20 cellular contexts compared by ENCODE assay signal in genomic region chr21:45839274-45839673, GRCh38.
DNase-seq lines count a peak whose midpoint lies in the region; ATAC-seq and TF ChIP-seq lines count a peak whose summit lies in the region.
"Had no signal": no experiment of that assay in that cellular context is flagged by ENCODE, and none has a peak within 500 bp of the region (broad histone marks: within the 10 kb centered on the region; RNA-seq: fewer than 3 reads in every experiment).

No MANE protein-coding gene starts in this region.

- H3K27ac Mint-ChIP-seq in GM23338, result no peak overlapping the region
- H3K27ac Mint-ChIP-seq: CD14-positive monocyte; progenitor cell of endocrine pancreas; stimulated activated naive CD8-positive, alpha-beta T cell treated with anti-CD3 and anti-CD28 coated beads, Interleukin-15, amount 100 ng/mL, for 72 hours had no signal

- 0 out of 2 replicates have a peak, but pooled peaks cover 6% of the 10 kb centered on the region for H3K36me3 ChIP-seq in GM23338 (ENCODE audit: insufficient read depth)
- H3K36me3 ChIP-seq in brain microvascular endothelial cell (replicated peaks), result no peaks in the 10 kb centered on the region
- no peaks in the 10 kb centered on the region for H3K36me3 ChIP-seq in psoas muscle (ENCODE audit: insufficient read depth in 1 of 2, low read depth in 1 of 2)
- H3K36me3 ChIP-seq: adrenal gland, tibial nerve had no signal

- no peaks in the 10 kb centered on the region for H3K79me2 ChIP-seq in GM23338 (replicated peaks; ENCODE audit: insufficient read depth)

- WGBS in psoas muscle, 3 donors, result 79 to 96% (median 95%) methylated on average over 3 of the region's 3 CpGs

- peaks cover 33% of the 10 kb centered on the region for H3K9me3 Mint-ChIP-seq in GM23338

- in situ Hi-C loops in brain microvascular endothelial cell (cut with HindIII; ENCODE audit: low pct_ligation_motif_present, low sequenced_read_pairs), result no loop called here

- H3K9me2 ChIP-seq in GM23338 (ENCODE audit: insufficient read depth), result no peaks in the 10 kb centered on the region

- peaks cover 27% of the 10 kb centered on the region for H3K36me3 Mint-ChIP-seq in GM23338 (ENCODE audit: low read depth)

- peaks cover 24% of the 10 kb centered on the region for H3K4me1 Mint-ChIP-seq in GM23338
- H3K4me1 Mint-ChIP-seq: CD14-positive monocyte; stimulated activated naive CD8-positive, alpha-beta T cell treated with anti-CD3 and anti-CD28 coated beads, Interleukin-15, amount 100 ng/mL, for 72 hours had no signal

- TF ChIP-seq CTCF in GM23338 (conservative IDR thresholded peaks at IDR 0.05; ENCODE audit: low read depth in 2 of 2) (no peak), brain microvascular endothelial cell (IDR thresholded peaks at IDR 0.05; ENCODE audit: low read depth, low read length, missing control alignments) (no peak), psoas muscle (IDR thresholded peaks at IDR 0.05) (no peak)

- H3K9me3 ChIP-seq in psoas muscle, result peaks cover 3% of the 10 kb centered on the region

- DNase-seq in GM23338 (ENCODE audit: low spot score) (no peak), M059J (ENCODE audit: low read depth) (peak; percentile 78), brain microvascular endothelial cell (no peak), myocyte (ENCODE audit: low read depth) (peak; percentile 21), psoas muscle (no peak), OCI-M2 (lab: John Stamatoyannopoulos, UW; ENCODE audit: unreplicated experiment) (no peak), GOT3 (lab: John Stamatoyannopoulos, UW) (no peak)
- DNase-seq: activated CD4-positive, alpha-beta T cell treated with anti-CD3 and anti-CD28 coated beads for 4 hours; activated naive CD4-positive, alpha-beta T cell; activated T-cell treated with anti-CD3 and anti-CD28 coated beads, Interleukin-2, amount 50 U/mL, for 4 hours; cortex of kidney; glutamatergic neuron; NCI-H2081; SIG-M5; stimulated activated naive CD8-positive, alpha-beta T cell treated with anti-CD3 and anti-CD28 coated beads, Interleukin-15, amount 100 ng/mL, for 72 hours had no signal

- no peak for ATAC-seq in GM23338
- no peak for ATAC-seq in psoas muscle
- ATAC-seq in HG02642 (IDR thresholded peaks at IDR 0.05; ENCODE audit: poor library complexity, unreplicated experiment), result no peak
- ATAC-seq: activated T-cell treated with anti-CD3 and anti-CD28 coated beads, Interleukin-2, amount 50 U/mL, for 4 hours; stimulated activated naive CD8-positive, alpha-beta T cell treated with anti-CD3 and anti-CD28 coated beads, Interleukin-15, amount 100 ng/mL, for 72 hours had no signal

- no peaks in the 10 kb centered on the region for H3K4me1 ChIP-seq in GM23338 (ENCODE audit: insufficient read depth)
- no peaks in the 10 kb centered on the region for H3K4me1 ChIP-seq in psoas muscle
- H3K4me1 ChIP-seq: adrenal gland, tibial nerve had no signal

- H3K4me2 ChIP-seq in GM23338, result peak overlapping the region; percentile 35; the same call in 1 of the 2 replicates

- no peaks in the 10 kb centered on the region for H3F3A ChIP-seq in GM23338 (replicated peaks; ENCODE audit: low read depth)

- H3K27me3 Mint-ChIP-seq in GM23338 (ENCODE audit: insufficient read depth, low read depth, poor library complexity), result peaks cover 3% of the 10 kb centered on the region
- H3K27me3 Mint-ChIP-seq: progenitor cell of endocrine pancreas; stimulated activated naive CD8-positive, alpha-beta T cell treated with anti-CD3 and anti-CD28 coated beads, Interleukin-15, amount 100 ng/mL, for 72 hours had no signal

- H3K4me3 Mint-ChIP-seq in GM23338, result no peak overlapping the region
- H3K4me3 Mint-ChIP-seq: activated T-cell treated with anti-CD3 and anti-CD28 coated beads, Interleukin-2, amount 50 U/mL, for 4 hours; CD14-positive monocyte; stimulated activated naive CD8-positive, alpha-beta T cell treated with anti-CD3 and anti-CD28 coated beads, Interleukin-15, amount 100 ng/mL, for 72 hours had no signal

- H3K27me3 ChIP-seq in GM23338 (ENCODE audit: insufficient read depth), result no peaks in the 10 kb centered on the region
- no peaks in the 10 kb centered on the region for H3K27me3 ChIP-seq in brain microvascular endothelial cell (replicated peaks)
- H3K27me3 ChIP-seq in psoas muscle (ENCODE audit: insufficient read depth in 3 of 3, low read length in 2 of 3), result peaks cover 0 to 2% (median 0%) of the 10 kb centered on the region in 3 donors
- H3K27me3 ChIP-seq: adrenal gland, tibial nerve had no signal

- H3K27ac ChIP-seq in GM23338 (ENCODE audit: low read depth), result no peak overlapping the region
- H3K27ac ChIP-seq in brain microvascular endothelial cell, result peak overlapping the region; percentile 13
- H3K27ac ChIP-seq in psoas muscle, result no peak overlapping the region
- H3K27ac ChIP-seq: adrenal gland, tibial nerve had no signal

- no peak overlapping the region for H3K4me3 ChIP-seq in GM23338
- no peak overlapping the region for H3K4me3 ChIP-seq in brain microvascular endothelial cell (ENCODE audit: low read depth, low read length)
- H3K4me3 ChIP-seq in psoas muscle, result no peak overlapping the region
- H3K4me3 ChIP-seq: adrenal gland, tibial nerve had no signal

- no peak overlapping the region for H2AFZ ChIP-seq in GM23338

- intact Hi-C loops in psoas muscle (cut with DNase I), result no loop called here

- H4K20me1 ChIP-seq in GM23338 (replicated peaks; ENCODE audit: insufficient read depth), result no peaks in the 10 kb centered on the region

TF ChIP-seq in GM23338, 12 proteins besides CTCF, POLR2A, EP300 and RAD21:
- TF ChIP-seq, protein P1, sequence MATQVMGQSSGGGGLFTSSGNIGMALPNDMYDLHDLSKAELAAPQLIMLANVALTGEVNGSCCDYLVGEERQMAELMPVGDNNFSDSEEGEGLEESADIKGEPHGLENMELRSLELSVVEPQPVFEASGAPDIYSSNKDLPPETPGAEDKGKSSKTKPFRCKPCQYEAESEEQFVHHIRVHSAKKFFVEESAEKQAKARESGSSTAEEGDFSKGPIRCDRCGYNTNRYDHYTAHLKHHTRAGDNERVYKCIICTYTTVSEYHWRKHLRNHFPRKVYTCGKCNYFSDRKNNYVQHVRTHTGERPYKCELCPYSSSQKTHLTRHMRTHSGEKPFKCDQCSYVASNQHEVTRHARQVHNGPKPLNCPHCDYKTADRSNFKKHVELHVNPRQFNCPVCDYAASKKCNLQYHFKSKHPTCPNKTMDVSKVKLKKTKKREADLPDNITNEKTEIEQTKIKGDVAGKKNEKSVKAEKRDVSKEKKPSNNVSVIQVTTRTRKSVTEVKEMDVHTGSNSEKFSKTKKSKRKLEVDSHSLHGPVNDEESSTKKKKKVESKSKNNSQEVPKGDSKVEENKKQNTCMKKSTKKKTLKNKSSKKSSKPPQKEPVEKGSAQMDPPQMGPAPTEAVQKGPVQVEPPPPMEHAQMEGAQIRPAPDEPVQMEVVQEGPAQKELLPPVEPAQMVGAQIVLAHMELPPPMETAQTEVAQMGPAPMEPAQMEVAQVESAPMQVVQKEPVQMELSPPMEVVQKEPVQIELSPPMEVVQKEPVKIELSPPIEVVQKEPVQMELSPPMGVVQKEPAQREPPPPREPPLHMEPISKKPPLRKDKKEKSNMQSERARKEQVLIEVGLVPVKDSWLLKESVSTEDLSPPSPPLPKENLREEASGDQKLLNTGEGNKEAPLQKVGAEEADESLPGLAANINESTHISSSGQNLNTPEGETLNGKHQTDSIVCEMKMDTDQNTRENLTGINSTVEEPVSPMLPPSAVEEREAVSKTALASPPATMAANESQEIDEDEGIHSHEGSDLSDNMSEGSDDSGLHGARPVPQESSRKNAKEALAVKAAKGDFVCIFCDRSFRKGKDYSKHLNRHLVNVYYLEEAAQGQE (IDR thresholded peaks at IDR 0.05; ENCODE audit: unreplicated experiment), result no peak
- no peak for TF ChIP-seq STAT1 (IDR thresholded peaks at IDR 0.05; ENCODE audit: unreplicated experiment)
- TF ChIP-seq ZNF114 (CRISPR knock-in tag; IDR thresholded peaks at IDR 0.05), result no peak
- TF ChIP-seq NANOG (IDR thresholded peaks at IDR 0.05; ENCODE audit: borderline replicate concordance), result no peak
- TF ChIP-seq JUNB (IDR thresholded peaks at IDR 0.05; ENCODE audit: unreplicated experiment), result no peak
- no peak for TF ChIP-seq CREB1 (CRISPR knock-in tag; IDR thresholded peaks at IDR 0.05; ENCODE audit: low read depth)
- TF ChIP-seq ZNF331 (CRISPR knock-in tag; IDR thresholded peaks at IDR 0.05; ENCODE audit: low read depth), result no peak
- no peak for TF ChIP-seq EZH2 (IDR thresholded peaks at IDR 0.05; ENCODE audit: low read depth, unreplicated experiment)

Comparison
In these comparisons a context has a peak if more than half of its experiments do, and no peak if none do; other contexts are left out.
1. DNase-seq: peak in M059J (single experiment) and myocyte (single experiment); none in GM23338 (single experiment), brain microvascular endothelial cell (single experiment), psoas muscle (0 of 2), OCI-M2 (single experiment) and GOT3 (single experiment).